ENCODE assay signal across 21 cellular contexts in genomic region chrX:14913241-14913640, GRCh38. TPM values are rescaled to one million over a fixed set of nuclear protein-coding genes. Genes with fewer than 3 reads are reported as not detected.
A peak's percentile ranks its signal among the peaks of the same experiment; 100 is the strongest.
DNase-seq lines count a peak whose midpoint lies in the region; ATAC-seq, FAIRE-seq and TF ChIP-seq lines count a peak whose summit lies in the region.
"Had no signal": no experiment of that assay in that cellular context is flagged by ENCODE, and none has a peak within 500 bp of the region (broad histone marks: within the 10 kb centered on the region; RNA-seq: fewer than 3 reads in every experiment).

No MANE protein-coding gene starts in this region.

- no peaks in the 10 kb centered on the region for H3K9me3 Mint-ChIP-seq in activated naive CD8-positive, alpha-beta T cell treated with anti-CD3 and anti-CD28 coated beads, Interleukin-2, amount 50 U/mL, for 24 hours
- H3K9me3 Mint-ChIP-seq: CD4-positive, alpha-beta memory T cell had no signal

- no peak for TF ChIP-seq POLR2A in GM12892 (IDR thresholded peaks at IDR 0.05; ENCODE audit: low read depth, low read length)

- H3K27ac ChIP-seq in PC-3 (ENCODE audit: low read length): no peak overlapping the region

- H3K79me2 ChIP-seq in PC-3 (ENCODE audit: low read length): no peaks in the 10 kb centered on the region

- H3K9ac ChIP-seq in PC-3 (ENCODE audit: low read length): no peak overlapping the region
- H3K9ac ChIP-seq: SK-N-SH had no signal

- intact Hi-C loops in PC-3 (cut with micrococcal nuclease): no loop called here

- H3K36me3 ChIP-seq in PC-3 (ENCODE audit: low read depth, low read length): peaks cover 5% of the 10 kb centered on the region; the same call in 1 of the 2 replicates
- H3K36me3 ChIP-seq: BE2C, MG63 had no signal

- H3K9me3 ChIP-seq in PC-3 (ENCODE audit: low read length): no peaks in the 10 kb centered on the region
- H3K9me3 ChIP-seq: BE2C, MG63, SK-N-SH had no signal

- H3F3A ChIP-seq in PC-3 (ENCODE audit: low read length, unreplicated experiment): no peaks in the 10 kb centered on the region

- no peaks in the 10 kb centered on the region for H3K4me1 Mint-ChIP-seq in activated naive CD8-positive, alpha-beta T cell treated with anti-CD3 and anti-CD28 coated beads, Interleukin-2, amount 50 U/mL, for 24 hours
- H3K4me1 Mint-ChIP-seq: CD4-positive, alpha-beta memory T cell had no signal

- no peaks in the 10 kb centered on the region for H3K27me3 ChIP-seq in PC-3 (ENCODE audit: low read length)
- H3K27me3 ChIP-seq: BE2C, MG63 had no signal

- H3K4me2 ChIP-seq in PC-3 (ENCODE audit: low read length): no peak overlapping the region
- H3K4me2 ChIP-seq: SK-N-SH had no signal

- ATAC-seq in PC-3: no peak
- ATAC-seq in activated naive CD8-positive, alpha-beta T cell treated with anti-CD3 and anti-CD28 coated beads, Interleukin-2, amount 50 U/mL, for 24 hours: no peak
- ATAC-seq: K562, Panc1 had no signal

- peaks cover 17% of the 10 kb centered on the region for H3K4me1 ChIP-seq in PC-3 (ENCODE audit: insufficient read depth, low read length)
- H3K4me1 ChIP-seq: BE2C had no signal

- H3K36me3 Mint-ChIP-seq in activated naive CD8-positive, alpha-beta T cell treated with anti-CD3 and anti-CD28 coated beads, Interleukin-2, amount 50 U/mL, for 24 hours (ENCODE audit: low read depth): peaks cover 16% of the 10 kb centered on the region

- no peaks in the 10 kb centered on the region for H4K20me1 ChIP-seq in PC-3 (ENCODE audit: low read length)

- no peak overlapping the region for H3K4me3 Mint-ChIP-seq in activated naive CD8-positive, alpha-beta T cell treated with anti-CD3 and anti-CD28 coated beads, Interleukin-2, amount 50 U/mL, for 24 hours
- H3K4me3 Mint-ChIP-seq: CD4-positive, alpha-beta memory T cell had no signal

- CTCF ChIA-PET in PC-3 (lab: Charles Lee): no interaction called here

- H3K27ac Mint-ChIP-seq in activated naive CD8-positive, alpha-beta T cell treated with anti-CD3 and anti-CD28 coated beads, Interleukin-2, amount 50 U/mL, for 24 hours: no peak overlapping the region

- no peak for TF ChIP-seq CTCF in PC-3 (conservative IDR thresholded peaks at IDR 0.05; ENCODE audit: low read depth, low read length)
- TF ChIP-seq CTCF in choroid plexus epithelial cell (conservative IDR thresholded peaks at IDR 0.05; ENCODE audit: low read depth, low read length): no peak

- no peak for FAIRE-seq in GM12892 (lab: Jason Lieb, UNC)
- FAIRE-seq: HTR-8/SVneo, K562 had no signal

- BruUV-seq in PC-3 (replicated peaks; lab: Mats Ljungman, UMichigan): no TSS peak

- DNase-seq in HT-29 (ENCODE audit: low spot score) (peak; percentile 33), PC-3 (peak; percentile 3), choroid plexus epithelial cell (ENCODE audit: low read depth) (peak; percentile 28), kidney tubule cell (ENCODE audit: low spot score) (peak; percentile 12), NCI-H526 (lab: John Stamatoyannopoulos, UW) (no peak), GM12892 (ENCODE audit: insufficient read length) (no peak), cerebellum (ENCODE audit: low spot score) (no peak)
- DNase-seq in activated naive CD8-positive, alpha-beta T cell treated with anti-CD3 and anti-CD28 coated beads, Interleukin-2, amount 50 U/mL, for 24 hours: no peak
- DNase-seq: BE2C; CD4-positive, alpha-beta memory T cell; DMS79 treated with DMSO at 0.1 percent for 48 hours; HCEC 1CT; MG63; NCI-H1092 treated with DMSO at 0.1 percent for 48 hours; NCI-H1694; NCI-H2107; Right ventricle myocardium superior; SK-N-SH had no signal

- no peaks in the 10 kb centered on the region for H3K27me3 Mint-ChIP-seq in activated naive CD8-positive, alpha-beta T cell treated with anti-CD3 and anti-CD28 coated beads, Interleukin-2, amount 50 U/mL, for 24 hours
- H3K27me3 Mint-ChIP-seq: CD4-positive, alpha-beta memory T cell had no signal

- H2AFZ ChIP-seq in PC-3 (ENCODE audit: low read length): no peak overlapping the region

- H3K4me3 ChIP-seq in PC-3 (ENCODE audit: low read length): no peak overlapping the region
- no peak overlapping the region for H3K4me3 ChIP-seq in choroid plexus epithelial cell (ENCODE audit: low read depth, low read length)
- H3K4me3 ChIP-seq: K562, MG63 had no signal

- H3K9me2 ChIP-seq in PC-3 (replicated peaks; ENCODE audit: low read length): no peaks in the 10 kb centered on the region
- H3K9me2 ChIP-seq: SK-N-SH had no signal

- POLR2A ChIA-PET in PC-3 (lab: Charles Lee; ENCODE audit: unreplicated experiment): no interaction called here

RNA-seq across cellular contexts. Expression of gene MOSPD2, which starts 40.0 kb away (rescaled TPM):
- total RNA-seq in HT-29 (2014; rRNA removed; shearing (Covaris generic)): 4.0 and 6.0 TPM in 2 replicates
- total RNA-seq in PC-3 (2014; rRNA removed) (6.7 and 11.6 TPM in 2 replicates), cerebellum (25.0 TPM)
- 6.6 TPM for polyA plus RNA-seq in GM12892 (2012; ENCODE audit: missing spikeins)

RNA-seq across cellular contexts. Expression of gene FANCB, which starts 40.4 kb away (rescaled TPM):
- total RNA-seq in HT-29 (2014; rRNA removed; shearing (Covaris generic)): 1.1 and 3.2 TPM in 2 replicates
- 7.9 and 11.6 TPM in 2 replicates for total RNA-seq in PC-3 (2014; rRNA removed)
- 5.9 TPM for polyA plus RNA-seq in GM12892 (2012; ENCODE audit: missing spikeins)
- total RNA-seq in cerebellum: 14.2 TPM

Comparison
In these comparisons a context has a peak if more than half of its experiments do, and no peak if none do; other contexts are left out.
1. DNase-seq: peak in HT-29 (single experiment), PC-3 (single experiment), choroid plexus epithelial cell (single experiment) and kidney tubule cell (single experiment); none in NCI-H526 (0 of 2), GM12892 (single experiment), activated naive CD8-positive, alpha-beta T cell treated with anti-CD3 and anti-CD28 coated beads, Interleukin-2, amount 50 U/mL, for 24 hours (single experiment) and cerebellum (single experiment).